8 cellular contexts compared by ENCODE assay signal in genomic region chr10:72215611-72216549, GRCh38. TPM values are rescaled to one million over a fixed set of nuclear protein-coding genes. Genes with fewer than 3 reads are reported as not detected.
DNase-seq lines count a peak whose midpoint lies in the region; ATAC-seq and TF ChIP-seq lines count a peak whose summit lies in the region.

ANAPC16 (plus strand) TSS chr10:72216012; CDS start chr10:72223915, 7,903 bp downstream.
ASCC1 (minus strand) TSS chr10:72216276; CDS start chr10:72213298, 2,978 bp downstream.

- H3K36me3 ChIP-seq in Loucy (ENCODE audit: insufficient read depth, low read length): peaks cover 7% of the 10 kb centered on the region; the same call in 1 of the 2 replicates
- H3K36me3 ChIP-seq in RWPE2 (ENCODE audit: low read depth): peaks cover 48% of the 10 kb centered on the region
- H3K36me3 ChIP-seq in naive thymus-derived CD4-positive, alpha-beta T cell (ENCODE audit: control insufficient read depth in 2 of 3, insufficient read depth in 3 of 3, low read length in 3 of 3): peaks cover 0 to 17% (median 0%) of the 10 kb centered on the region in 3 experiments

- H3K4me2 ChIP-seq in Loucy (ENCODE audit: low read depth, low read length, poor library complexity, severe bottlenecking): peak within 1 kb of the TSS; percentile 100

- peak within 1 kb of the TSS; percentile 82 for H3K27ac ChIP-seq in RWPE2 (ENCODE audit: poor library complexity, severe bottlenecking)
- peak within 1 kb of the TSS; percentile 95 for H3K27ac ChIP-seq in naive thymus-derived CD4-positive, alpha-beta T cell (ENCODE audit: low read depth, low read length)

- peak within 1 kb of the TSS; percentile 84 for H2AFZ ChIP-seq in Loucy (ENCODE audit: low read length)

- H3K27me3 Mint-ChIP-seq in activated T-helper 2 cell treated with anti-CD3 and anti-CD28 coated beads, Interferon-gamma antibody, Interleukin-2, Interleukin-4, amounts not matched to agents 10 μg/mL and 5 μg/mL and 100 μg/mL, durations not matched to agents 14 hours and 24 hours and 36 hours (ENCODE audit: low read depth): no peaks in the 10 kb centered on the region
- no peaks in the 10 kb centered on the region for H3K27me3 Mint-ChIP-seq in naive thymus-derived CD4-positive, alpha-beta T cell
- H3K27me3 Mint-ChIP-seq in stimulated activated memory B cell treated with anti-CD40 and anti-IgM and Interleukin-4, amounts not matched to agents 10 μg/mL and 1 μg/mL and 100 μg/mL, for 72 hours: no peaks in the 10 kb centered on the region

- peak; percentile 81 for ATAC-seq in RWPE2 (ENCODE audit: low read depth)
- ATAC-seq in naive thymus-derived CD4-positive, alpha-beta T cell: peak; percentile 95
- ATAC-seq in stimulated activated memory B cell treated with anti-CD40 and anti-IgM and Interleukin-4, amounts not matched to agents 10 μg/mL and 1 μg/mL and 100 μg/mL, for 72 hours: peak; percentile 93

- peaks cover 32% of the 10 kb centered on the region for H3K4me1 Mint-ChIP-seq in activated T-helper 2 cell treated with anti-CD3 and anti-CD28 coated beads, Interferon-gamma antibody, Interleukin-2, Interleukin-4, amounts not matched to agents 10 μg/mL and 5 μg/mL and 100 μg/mL, durations not matched to agents 14 hours and 24 hours and 36 hours (ENCODE audit: low read depth)
- H3K4me1 Mint-ChIP-seq in naive thymus-derived CD4-positive, alpha-beta T cell: peaks cover 14 to 62% (median 47%) of the 10 kb centered on the region in 7 donors
- H3K4me1 Mint-ChIP-seq in stimulated activated memory B cell treated with anti-CD40 and anti-IgM and Interleukin-4, amounts not matched to agents 10 μg/mL and 1 μg/mL and 100 μg/mL, for 72 hours: peaks cover 46% of the 10 kb centered on the region

- no peaks in the 10 kb centered on the region for H3K9me3 ChIP-seq in Loucy (ENCODE audit: insufficient read depth, low read depth, low read length)
- no peaks in the 10 kb centered on the region for H3K9me3 ChIP-seq in RWPE2 (ENCODE audit: severe bottlenecking)
- H3K9me3 ChIP-seq in naive thymus-derived CD4-positive, alpha-beta T cell (ENCODE audit: control insufficient read depth in 2 of 3, low read length in 3 of 3): no peaks in the 10 kb centered on the region

- no peaks in the 10 kb centered on the region for H3K27me3 ChIP-seq in Loucy (ENCODE audit: insufficient read depth, low read length, poor library complexity, severe bottlenecking)
- no peaks in the 10 kb centered on the region for H3K27me3 ChIP-seq in RWPE2 (ENCODE audit: insufficient read depth, poor library complexity, severe bottlenecking)
- H3K27me3 ChIP-seq in naive thymus-derived CD4-positive, alpha-beta T cell (ENCODE audit: control insufficient read depth in 2 of 2, insufficient read depth in 2 of 2, low read length in 2 of 2): no peaks in the 10 kb centered on the region

- H3K9me2 ChIP-seq in Loucy (replicated peaks; ENCODE audit: low read depth, low read length): no peaks in the 10 kb centered on the region

- TF ChIP-seq CTCF in Loucy (conservative IDR thresholded peaks at IDR 0.05; ENCODE audit: low read length) (no peak), RWPE2 (IDR thresholded peaks at IDR 0.05; ENCODE audit: poor library complexity, severe bottlenecking) (no peak), fibroblast of mammary gland (conservative IDR thresholded peaks at IDR 0.05; ENCODE audit: control insufficient read depth, insufficient read depth, low read depth, low read length) (no peak)

- peaks cover 36% of the 10 kb centered on the region for H3K36me3 Mint-ChIP-seq in activated T-helper 2 cell treated with anti-CD3 and anti-CD28 coated beads, Interferon-gamma antibody, Interleukin-2, Interleukin-4, amounts not matched to agents 10 μg/mL and 5 μg/mL and 100 μg/mL, durations not matched to agents 14 hours and 24 hours and 36 hours (ENCODE audit: low read depth)
- peaks cover 0 to 18% (median 10%) of the 10 kb centered on the region in 5 donors for H3K36me3 Mint-ChIP-seq in naive thymus-derived CD4-positive, alpha-beta T cell
- H3K36me3 Mint-ChIP-seq in stimulated activated memory B cell treated with anti-CD40 and anti-IgM and Interleukin-4, amounts not matched to agents 10 μg/mL and 1 μg/mL and 100 μg/mL, for 72 hours: peaks cover 23% of the 10 kb centered on the region

- peaks cover 49% of the 10 kb centered on the region for H3K4me1 ChIP-seq in Loucy (ENCODE audit: insufficient read depth, low read length, poor library complexity, severe bottlenecking)
- H3K4me1 ChIP-seq in RWPE2 (ENCODE audit: insufficient read depth, poor library complexity, severe bottlenecking): peaks cover 23% of the 10 kb centered on the region
- peaks cover 22 to 49% of the 10 kb centered on the region in 2 donors for H3K4me1 ChIP-seq in naive thymus-derived CD4-positive, alpha-beta T cell (ENCODE audit: control insufficient read depth in 2 of 2, insufficient read depth in 2 of 2, low read length in 2 of 2)

- intact Hi-C loops in activated T-helper 2 cell treated with anti-CD3 and anti-CD28 coated beads, Interferon-gamma antibody, Interleukin-2, Interleukin-4, amounts not matched to agents 10 μg/mL and 5 μg/mL and 100 μg/mL, durations not matched to agents 14 hours and 24 hours and 36 hours (cut with micrococcal nuclease): loop anchor here (2.0 to 10.0 kb wide), 3 partner anchors 57 to 251 kb away; partner anchors contain the start of genes CHST3 and DDIT4
- intact Hi-C loops in naive thymus-derived CD4-positive, alpha-beta T cell (cut with micrococcal nuclease): loop anchor here (1.0 to 10.0 kb wide), 12 partner anchors 32 to 410 kb away; partner anchors contain the start of genes DDIT4 (in 1 of the 2), DNAJB12 (in 1 of the 2) and MICU1 (in 1 of the 2)

- peak within 1 kb of the TSS; percentile 94 for H3K4me3 Mint-ChIP-seq in activated T-helper 2 cell treated with anti-CD3 and anti-CD28 coated beads, Interferon-gamma antibody, Interleukin-2, Interleukin-4, amounts not matched to agents 10 μg/mL and 5 μg/mL and 100 μg/mL, durations not matched to agents 14 hours and 24 hours and 36 hours (ENCODE audit: low read depth)
- H3K4me3 Mint-ChIP-seq in naive thymus-derived CD4-positive, alpha-beta T cell: peak within 1 kb of the TSS; percentile 84 to 100 (median 97)
- H3K4me3 Mint-ChIP-seq in stimulated activated memory B cell treated with anti-CD40 and anti-IgM and Interleukin-4, amounts not matched to agents 10 μg/mL and 1 μg/mL and 100 μg/mL, for 72 hours: peak within 1 kb of the TSS; percentile 100

- peak within 1 kb of the TSS; percentile 99 for H3K27ac Mint-ChIP-seq in activated T-helper 2 cell treated with anti-CD3 and anti-CD28 coated beads, Interferon-gamma antibody, Interleukin-2, Interleukin-4, amounts not matched to agents 10 μg/mL and 5 μg/mL and 100 μg/mL, durations not matched to agents 14 hours and 24 hours and 36 hours
- H3K27ac Mint-ChIP-seq in naive thymus-derived CD4-positive, alpha-beta T cell: peak within 1 kb of the TSS; percentile 93 to 100 (median 99)
- H3K27ac Mint-ChIP-seq in stimulated activated memory B cell treated with anti-CD40 and anti-IgM and Interleukin-4, amounts not matched to agents 10 μg/mL and 1 μg/mL and 100 μg/mL, for 72 hours: peak within 1 kb of the TSS; percentile 96

- H3K9me3 Mint-ChIP-seq in activated T-helper 2 cell treated with anti-CD3 and anti-CD28 coated beads, Interferon-gamma antibody, Interleukin-2, Interleukin-4, amounts not matched to agents 10 μg/mL and 5 μg/mL and 100 μg/mL, durations not matched to agents 14 hours and 24 hours and 36 hours: no peaks in the 10 kb centered on the region
- H3K9me3 Mint-ChIP-seq in naive thymus-derived CD4-positive, alpha-beta T cell: peaks cover 0 to 8% (median 0%) of the 10 kb centered on the region in 11 donors
- H3K9me3 Mint-ChIP-seq in stimulated activated memory B cell treated with anti-CD40 and anti-IgM and Interleukin-4, amounts not matched to agents 10 μg/mL and 1 μg/mL and 100 μg/mL, for 72 hours: no peaks in the 10 kb centered on the region

- H3K4me3 ChIP-seq in Loucy (ENCODE audit: low read length, poor library complexity, severe bottlenecking) (peak within 1 kb of the TSS; percentile 96), RWPE2 (ENCODE audit: severe bottlenecking) (peak within 1 kb of the TSS; percentile 74), fibroblast of mammary gland (ENCODE audit: control insufficient read depth, low read depth, low read length) (peak within 1 kb of the TSS; percentile 78)
- peak within 1 kb of the TSS; percentile 66 for H3K4me3 ChIP-seq in naive thymus-derived CD4-positive, alpha-beta T cell (ENCODE audit: low read length)

- peaks cover 10% of the 10 kb centered on the region; the same call in 1 of the 2 replicates for H3F3A ChIP-seq in Loucy (ENCODE audit: low read depth)

- DNase-seq in EH (ENCODE audit: low read depth) (peak; percentile 92), H4 (ENCODE audit: low spot score) (peak; percentile 83), RWPE2 (ENCODE audit: low spot score) (peak; percentile 85), fibroblast of mammary gland (ENCODE audit: low read depth) (peak; percentile 90)
- peak; percentile 93 for DNase-seq in activated T-helper 2 cell treated with anti-CD3 and anti-CD28 coated beads, Interferon-gamma antibody, Interleukin-2, Interleukin-4, amounts not matched to agents 10 μg/mL and 5 μg/mL and 100 μg/mL, durations not matched to agents 14 hours and 24 hours and 36 hours (ENCODE audit: low spot score)
- peak; percentile 90 to 99 (median 97) for DNase-seq in naive thymus-derived CD4-positive, alpha-beta T cell

- H3K9ac ChIP-seq in Loucy (ENCODE audit: low read depth, low read length, poor library complexity, severe bottlenecking): peak within 1 kb of the TSS; percentile 85

- POLR2A ChIA-PET in naive thymus-derived CD4-positive, alpha-beta T cell (lab: Charles Lee): interaction anchor here (0.6 to 9.0 kb wide), 51 partner anchors 9 to 1498 kb away, joined by 3 to 66 read pairs (median 5); partner anchors contain the start of genes DDIT4, DNAJB12, PSAP and SPOCK2

- CTCF ChIA-PET in naive thymus-derived CD4-positive, alpha-beta T cell (lab: Charles Lee): interaction anchor here (0.6 to 2.6 kb wide), 14 partner anchors 13 to 607 kb away, joined by 3 to 9 read pairs (median 4); partner anchors contain the start of gene DDIT4

- peaks cover 73% of the 10 kb centered on the region for H3K79me2 ChIP-seq in Loucy (ENCODE audit: insufficient read depth, low read length)

- H4K20me1 ChIP-seq in Loucy (ENCODE audit: insufficient read depth, low read length, poor library complexity, severe bottlenecking): peaks cover 23% of the 10 kb centered on the region

RNA-seq across cellular contexts. Expression of gene ANAPC16, which starts in this region (rescaled TPM):
- total RNA-seq in H4 (2014; rRNA removed; shearing (Covaris generic)): 80.9 and 98.5 TPM in 2 replicates
- 94.1 and 95.9 TPM in 2 replicates for total RNA-seq in activated T-helper 2 cell treated with anti-CD3 and anti-CD28 coated beads, Interferon-gamma antibody, Interleukin-2, Interleukin-4, amounts not matched to agents 10 μg/mL and 5 μg/mL and 100 μg/mL, durations not matched to agents 14 hours and 24 hours and 36 hours
- 100 to 1,000 TPM in 3 of 5 experiments, 10 to 100 TPM in 2; 85.5 to 131 (median 105) TPM for total RNA-seq in naive thymus-derived CD4-positive, alpha-beta T cell
- 100 to 1,000 TPM; 318 to 445 TPM for polyA plus RNA-seq in naive thymus-derived CD4-positive, alpha-beta T cell

RNA-seq across cellular contexts. Expression of gene ASCC1, which starts in this region (rescaled TPM):
- 47.3 and 51.5 TPM in 2 replicates for total RNA-seq in H4 (2014; rRNA removed; shearing (Covaris generic))
- total RNA-seq in activated T-helper 2 cell treated with anti-CD3 and anti-CD28 coated beads, Interferon-gamma antibody, Interleukin-2, Interleukin-4, amounts not matched to agents 10 μg/mL and 5 μg/mL and 100 μg/mL, durations not matched to agents 14 hours and 24 hours and 36 hours: 46.2 and 49.6 TPM in 2 replicates
- 10 to 100 TPM; 19.4 to 33.1 (median 24.2) TPM for total RNA-seq in naive thymus-derived CD4-positive, alpha-beta T cell
- polyA plus RNA-seq in naive thymus-derived CD4-positive, alpha-beta T cell: 10 to 100 TPM; 25.2 to 27.1 TPM

Comparison
In these comparisons a context has a peak if more than half of its experiments do, and no peak if none do; other contexts are left out.
1. Peak in every context shown above with its lines: DNase-seq, ATAC-seq, H3K4me3 ChIP-seq and H3K27ac ChIP-seq.